Comparison of ENCODE assay signal across 34 cellular contexts in the genomic region with DNA sequence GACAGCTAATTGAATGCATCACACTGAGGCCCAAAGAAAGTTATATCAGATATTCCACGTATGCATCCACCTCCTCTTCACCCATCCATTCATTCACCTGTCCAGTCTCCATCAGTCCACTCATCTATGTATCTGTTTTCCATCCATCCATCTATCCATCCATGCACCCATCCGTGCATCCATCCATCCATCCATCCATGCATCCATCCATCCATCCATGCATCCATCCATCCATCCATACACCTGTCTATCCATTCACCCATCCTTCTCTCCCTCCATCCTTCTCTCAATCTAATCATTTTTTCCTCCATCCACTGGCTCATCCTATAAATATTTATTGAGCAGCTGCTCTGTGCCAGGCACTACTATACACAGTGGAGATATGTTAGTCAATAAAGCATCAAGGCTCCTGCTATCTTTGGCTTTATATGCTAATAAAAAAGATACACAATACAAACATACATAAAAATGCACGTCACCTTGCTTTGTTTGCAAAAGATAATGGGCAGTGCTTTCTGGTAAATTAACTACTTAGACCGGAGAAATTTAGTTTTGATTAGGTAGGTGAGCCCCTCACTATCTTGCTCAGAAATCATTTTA.
DNase-seq lines count a peak whose midpoint lies in the region; ATAC-seq and TF ChIP-seq lines count a peak whose summit lies in the region.
"Had no signal": no experiment of that assay in that cellular context is flagged by ENCODE, and none has a peak within 500 bp of the region (broad histone marks: within the 10 kb centered on the region; RNA-seq: fewer than 3 reads in every experiment).

No MANE protein-coding gene starts in this region.

- intact Hi-C loops in left colon (cut with DNase I, micrococcal nuclease) (no loop called here), mucosa of descending colon (cut with DNase I, micrococcal nuclease) (no loop called here)

- H3K9me3 ChIP-seq in HEK293 (ENCODE audit: control insufficient read depth, insufficient read depth, low read depth, low read length): no peaks in the 10 kb centered on the region
- H3K9me3 ChIP-seq in mucosa of descending colon: no peaks in the 10 kb centered on the region
- H3K9me3 ChIP-seq: A549, BE2C, BLaER1, Caco-2 had no signal

- TF ChIP-seq CTCF in HEK293 (tag by site-specific recombination; IDR thresholded peaks at IDR 0.05) (no peak), LNCaP clone FGC (IDR thresholded peaks at IDR 0.05; ENCODE audit: control insufficient read depth, extremely low read depth, insufficient read depth) (no peak), mucosa of descending colon (IDR thresholded peaks at IDR 0.05) (no peak), osteocyte (IDR thresholded peaks at IDR 0.05) (no peak)

- H3K4me3 ChIP-seq in HEK293 (ENCODE audit: low read depth, low read length) (no peak overlapping the region), LNCaP clone FGC (ENCODE audit: low read depth, low read length) (no peak overlapping the region), mucosa of descending colon (no peak overlapping the region)
- H3K4me3 ChIP-seq: A549; BLaER1; BLaER1 treated with 17β-estradiol and CSF1 and Interleukin-3, amounts not matched to agents 10 nM and 100 nM had no signal

- H3K27me3 Mint-ChIP-seq in osteocyte (ENCODE audit: unreplicated experiment): no peaks in the 10 kb centered on the region
- H3K27me3 Mint-ChIP-seq: B cell; CD4-positive, alpha-beta memory T cell; CD4-positive, alpha-beta T cell; CD4-positive, CD25-positive, alpha-beta regulatory T cell; CD8-positive, alpha-beta memory T cell had no signal

- DNase-seq in LNCaP clone FGC (ENCODE audit: low read depth) (peak; percentile 73), left colon (no peak), mucosa of descending colon (no peak), osteocyte (ENCODE audit: extremely low spot score, unreplicated experiment) (no peak), DMS114 treated with DMSO at 0.1 percent for 48 hours (lab: John Stamatoyannopoulos, UW; ENCODE audit: unreplicated experiment) (no peak)
- DNase-seq in activated CD4-positive, alpha-beta T cell treated with anti-CD3 and anti-CD28 coated beads for 48 hours: no peak
- no peak for DNase-seq in stimulated activated CD4-positive, alpha-beta T cell treated with anti-CD3 and anti-CD28 coated beads, Interleukin-1b, Interleukin-23, amount 100 ng/mL, for 48 hours
- DNase-seq: 8988T; AML-193; BE2C; C1 segment of cervical spinal cord; Caco-2; Calu3; CD4-positive, alpha-beta memory T cell; CD4-positive, alpha-beta T cell; CD4-positive, CD25-positive, alpha-beta regulatory T cell; CD8-positive, alpha-beta memory T cell; CD8-positive, alpha-beta T cell; COR-L47; DMS 273 treated with DMSO at 0.1 percent for 48 hours; DMS153; DMS53; DMS79; DMS79 treated with DMSO at 0.1 percent for 48 hours; DND-41; EL had no signal

- H3K4me1 ChIP-seq in HEK293 (ENCODE audit: control insufficient read depth, insufficient read depth, low read length): no peaks in the 10 kb centered on the region
- H3K4me1 ChIP-seq in mucosa of descending colon (ENCODE audit: low read depth): no peaks in the 10 kb centered on the region
- H3K4me1 ChIP-seq: A549; BE2C; BLaER1; BLaER1 treated with 17β-estradiol and CSF1 and Interleukin-3, amounts not matched to agents 10 nM and 100 nM; Caco-2 had no signal

- peaks cover 1% of the 10 kb centered on the region for H3K4me1 Mint-ChIP-seq in osteocyte (ENCODE audit: unreplicated experiment)
- H3K4me1 Mint-ChIP-seq: B cell; CD14-positive monocyte; CD4-positive, CD25-positive, alpha-beta regulatory T cell had no signal

- ATAC-seq in left colon (peak; percentile 90), mucosa of descending colon (peak; percentile 69)
- ATAC-seq: A549; CD8-positive, alpha-beta T cell had no signal

- no peak overlapping the region for H3K27ac Mint-ChIP-seq in osteocyte (ENCODE audit: unreplicated experiment)
- H3K27ac Mint-ChIP-seq: B cell; CD14-positive monocyte; CD4-positive, alpha-beta memory T cell; CD4-positive, alpha-beta T cell; CD4-positive, CD25-positive, alpha-beta regulatory T cell; CD8-positive, alpha-beta memory T cell; CD8-positive, alpha-beta T cell had no signal

- POLR2A ChIA-PET in HEK293 (lab: Yijun Ruan, JAX): no interaction called here

- H3K9me3 Mint-ChIP-seq in osteocyte (ENCODE audit: unreplicated experiment): peaks cover 1% of the 10 kb centered on the region
- H3K9me3 Mint-ChIP-seq: CD4-positive, alpha-beta T cell; CD8-positive, alpha-beta memory T cell; CD8-positive, alpha-beta T cell had no signal

- CTCF ChIA-PET in HEK293 (lab: Yijun Ruan, JAX): no interaction called here

- H3K36me3 Mint-ChIP-seq in osteocyte (ENCODE audit: unreplicated experiment): no peaks in the 10 kb centered on the region
- H3K36me3 Mint-ChIP-seq: CD14-positive monocyte; CD4-positive, alpha-beta memory T cell; CD4-positive, CD25-positive, alpha-beta regulatory T cell; CD8-positive, alpha-beta memory T cell; CD8-positive, alpha-beta T cell had no signal

- H3K36me3 ChIP-seq in HEK293 (ENCODE audit: control insufficient read depth in 2 of 2, insufficient read depth in 1 of 2, low read length in 2 of 2) (no peaks in the 10 kb centered on the region), mucosa of descending colon (ENCODE audit: low read depth) (no peaks in the 10 kb centered on the region)
- H3K36me3 ChIP-seq: BE2C; BLaER1; BLaER1 treated with 17β-estradiol and CSF1 and Interleukin-3, amounts not matched to agents 10 nM and 100 nM had no signal

- H3K4me3 Mint-ChIP-seq in osteocyte (ENCODE audit: unreplicated experiment): no peak overlapping the region
- H3K4me3 Mint-ChIP-seq: B cell; CD14-positive monocyte; CD4-positive, alpha-beta memory T cell; CD4-positive, alpha-beta T cell; CD4-positive, CD25-positive, alpha-beta regulatory T cell; CD8-positive, alpha-beta memory T cell; CD8-positive, alpha-beta T cell had no signal

- no peak overlapping the region for H3K27ac ChIP-seq in HEK293 (ENCODE audit: extremely low read depth, low read depth, low read length)
- H3K27ac ChIP-seq: 22Rv1; A549; BLaER1; BLaER1 treated with 17β-estradiol and CSF1 and Interleukin-3, amounts not matched to agents 10 nM and 100 nM; C4-2B had no signal

TF ChIP-seq in HEK293, 187 proteins besides CTCF, POLR2A, EP300 and RAD21:
- TF ChIP-seq ZNF174 (tag by site-specific recombination; IDR thresholded peaks at IDR 0.05) (no peak), SETDB1 (IDR thresholded peaks at IDR 0.05; ENCODE audit: insufficient read length, low read length) (no peak), FEZF1 (tag by site-specific recombination; IDR thresholded peaks at IDR 0.05) (0 out of 2 replicates have a peak, but pooled peaks have one; percentile 14), ZBTB17 (tag by site-specific recombination; IDR thresholded peaks at IDR 0.05) (peak; percentile 97), ZNF24 (tag by site-specific recombination; IDR thresholded peaks at IDR 0.05) (no peak), ZNF366 (tag by site-specific recombination; conservative IDR thresholded peaks at IDR 0.05) (peak; percentile 93)
